9 cellular contexts compared by ENCODE assay signal in genomic region chr15:92930776-92931175, GRCh38. TPM values are rescaled to one million over a fixed set of nuclear protein-coding genes. Genes with fewer than 3 reads are reported as not detected.
DNase-seq lines count a peak whose midpoint lies in the region; ATAC-seq, FAIRE-seq and TF ChIP-seq lines count a peak whose summit lies in the region.
"Had no signal": no experiment of that assay in that cellular context is flagged by ENCODE, and none has a peak within 500 bp of the region (broad histone marks: within the 10 kb centered on the region; RNA-seq: fewer than 3 reads in every experiment).

No MANE protein-coding gene starts in this region.

- H3K9me3 ChIP-seq in astrocyte (ENCODE audit: insufficient read depth, low read depth, low read length) = no peaks in the 10 kb centered on the region
- H3K9me3 ChIP-seq in left lung = no peaks in the 10 kb centered on the region

- DNase-seq in stimulated activated naive CD8-positive, alpha-beta T cell treated with anti-CD3 and anti-CD28 coated beads, Interleukin-15, amount 100 ng/mL, for 72 hours = no peak
- DNase-seq in stimulated activated naive CD8-positive, alpha-beta T cell treated with anti-CD3 and anti-CD28 coated beads, Interleukin-15, Interleukin-2, amounts not matched to agents 100 U/mL and 50 U/mL, for 24 hours = no peak
- DNase-seq in astrocyte (ENCODE audit: low read depth) = peak; percentile 95
- DNase-seq in left lung = no peak
- DNase-seq in putamen (ENCODE audit: low spot score) = no peak
- DNase-seq in HuH-7.5 (ENCODE audit: low spot score) = no peak
- DNase-seq in NCI-H1694 (lab: John Stamatoyannopoulos, UW) = no peak
- no peak for DNase-seq in NOMO-1 treated with DMSO at 0.1 percent for 48 hours (lab: John Stamatoyannopoulos, UW; ENCODE audit: unreplicated experiment)

- ATAC-seq in stimulated activated naive CD8-positive, alpha-beta T cell treated with anti-CD3 and anti-CD28 coated beads, Interleukin-15, amount 100 ng/mL, for 72 hours = no peak
- ATAC-seq in stimulated activated naive CD8-positive, alpha-beta T cell treated with anti-CD3 and anti-CD28 coated beads, Interleukin-15, Interleukin-2, amounts not matched to agents 100 U/mL and 50 U/mL, for 24 hours = no peak
- ATAC-seq in left lung = peak; percentile 57

- H3K4me3 ChIP-seq in astrocyte (ENCODE audit: insufficient read depth, low read depth, low read length) = no peak overlapping the region
- H3K4me3 ChIP-seq in left lung = no peak overlapping the region

- no peaks in the 10 kb centered on the region for H3K9me3 Mint-ChIP-seq in stimulated activated naive CD8-positive, alpha-beta T cell treated with anti-CD3 and anti-CD28 coated beads, Interleukin-15, amount 100 ng/mL, for 72 hours
- no peaks in the 10 kb centered on the region for H3K9me3 Mint-ChIP-seq in astrocyte (ENCODE audit: unreplicated experiment)
- H3K9me3 Mint-ChIP-seq: neural crest cell had no signal

- H3K27ac ChIP-seq in astrocyte (ENCODE audit: low read depth, low read length) (peak overlapping the region; percentile 76), left lung (peak overlapping the region; percentile 31 to 46)

- peak overlapping the region; percentile 46 for H3K9ac ChIP-seq in astrocyte (ENCODE audit: low read length)

- peaks cover 57% of the 10 kb centered on the region for H3K4me1 Mint-ChIP-seq in stimulated activated naive CD8-positive, alpha-beta T cell treated with anti-CD3 and anti-CD28 coated beads, Interleukin-15, amount 100 ng/mL, for 72 hours
- peaks cover 58% of the 10 kb centered on the region for H3K4me1 Mint-ChIP-seq in astrocyte (ENCODE audit: low read depth, unreplicated experiment)

- peak overlapping the region; percentile 52 to 72 for H3K27ac Mint-ChIP-seq in stimulated activated naive CD8-positive, alpha-beta T cell treated with anti-CD3 and anti-CD28 coated beads, Interleukin-15, amount 100 ng/mL, for 72 hours
- H3K27ac Mint-ChIP-seq in astrocyte (ENCODE audit: unreplicated experiment) = peak overlapping the region; percentile 38

- no peak overlapping the region for H2AFZ ChIP-seq in astrocyte (ENCODE audit: low read depth, low read length)

- peak; percentile 64 for FAIRE-seq in astrocyte (lab: Jason Lieb, UNC)

- H3K36me3 ChIP-seq in astrocyte (ENCODE audit: insufficient read depth, low read length) (peaks cover 73% of the 10 kb centered on the region), left lung (peaks cover 5 to 99% of the 10 kb centered on the region in 2 donors)

- TF ChIP-seq CTCF in astrocyte (IDR thresholded peaks at IDR 0.05; ENCODE audit: insufficient read depth, low read depth, low read length) (no peak), left lung (IDR thresholded peaks at IDR 0.05) (no peak)

- peak overlapping the region; percentile 51 for H3K4me2 ChIP-seq in astrocyte (ENCODE audit: low read length)

- peaks cover 69% of the 10 kb centered on the region for H4K20me1 ChIP-seq in astrocyte (ENCODE audit: insufficient read depth, low read length)

- H3K27me3 Mint-ChIP-seq in stimulated activated naive CD8-positive, alpha-beta T cell treated with anti-CD3 and anti-CD28 coated beads, Interleukin-15, amount 100 ng/mL, for 72 hours = no peaks in the 10 kb centered on the region
- no peaks in the 10 kb centered on the region for H3K27me3 Mint-ChIP-seq in astrocyte (ENCODE audit: low read depth, unreplicated experiment)

- H3K36me3 Mint-ChIP-seq in astrocyte (ENCODE audit: low read depth, unreplicated experiment) = peaks cover 23% of the 10 kb centered on the region

- H3K27me3 ChIP-seq in astrocyte (ENCODE audit: insufficient read depth, low read length) (no peaks in the 10 kb centered on the region), left lung (no peaks in the 10 kb centered on the region)

- peaks cover 92% of the 10 kb centered on the region for H3K79me2 ChIP-seq in astrocyte (ENCODE audit: insufficient read depth, low read length)

- peaks cover 30% of the 10 kb centered on the region for H3K4me1 ChIP-seq in astrocyte (ENCODE audit: insufficient read depth, low read length)
- peaks cover 0 to 31% of the 10 kb centered on the region in 2 donors for H3K4me1 ChIP-seq in left lung

- no peak overlapping the region for H3K4me3 Mint-ChIP-seq in stimulated activated naive CD8-positive, alpha-beta T cell treated with anti-CD3 and anti-CD28 coated beads, Interleukin-15, amount 100 ng/mL, for 72 hours
- H3K4me3 Mint-ChIP-seq in astrocyte (ENCODE audit: unreplicated experiment) = no peak overlapping the region
- H3K4me3 Mint-ChIP-seq: neural crest cell had no signal

- intact Hi-C loops in left lung (cut with DNase I) = no loop called here

RNA-seq across cellular contexts. Expression of gene CHD2, which starts 30.7 kb away (rescaled TPM):
- total RNA-seq in astrocyte = 90.0 and 105 TPM in 2 replicates
- 100 to 1,000 TPM; 128 to 135 TPM for total RNA-seq in left lung
